ENCODE assay signal across 17 cellular contexts in genomic region chr1:177283380-177283779, GRCh38.
DNase-seq lines count a peak whose midpoint lies in the region; ATAC-seq and TF ChIP-seq lines count a peak whose summit lies in the region.
"Had no signal": no experiment of that assay in that cellular context is flagged by ENCODE, and none has a peak within 500 bp of the region (broad histone marks: within the 10 kb centered on the region; RNA-seq: fewer than 3 reads in every experiment).

No MANE protein-coding gene starts in this region.

- H3K4me3 Mint-ChIP-seq in activated T-cell treated with anti-CD3 and anti-CD28 coated beads, Interleukin-2, amount 50 U/mL, for 24 hours: no peak overlapping the region
- H3K4me3 Mint-ChIP-seq in type B pancreatic cell: no peak overlapping the region
- H3K4me3 Mint-ChIP-seq: CD4-positive, alpha-beta memory T cell; H9; HFFc6 had no signal

- H3K27ac Mint-ChIP-seq in activated T-cell treated with anti-CD3 and anti-CD28 coated beads, Interleukin-2, amount 50 U/mL, for 24 hours: no peak overlapping the region
- no peak overlapping the region for H3K27ac Mint-ChIP-seq in type B pancreatic cell
- H3K27ac Mint-ChIP-seq: CD4-positive, alpha-beta memory T cell; H9; HFFc6 had no signal

- no peak overlapping the region for H4K91ac ChIP-seq in neuronal stem cell (ENCODE audit: low read depth, low read length, poor library complexity)

- no peak for TF ChIP-seq CTCF in HEK293 (tag by site-specific recombination; IDR thresholded peaks at IDR 0.05)
- no peak for TF ChIP-seq CTCF in RWPE2 (IDR thresholded peaks at IDR 0.05; ENCODE audit: poor library complexity, severe bottlenecking)
- TF ChIP-seq CTCF in type B pancreatic cell (conservative IDR thresholded peaks at IDR 0.05): no peak

- no peak overlapping the region for H3K14ac ChIP-seq in neuronal stem cell (ENCODE audit: low read length)

- DNase-seq in RWPE2 (ENCODE audit: low spot score): no peak
- no peak for DNase-seq in epithelial cell of prostate (ENCODE audit: low read depth, low spot score)
- no peak for DNase-seq in neuronal stem cell (ENCODE audit: low spot score)
- DNase-seq in activated T-cell treated with anti-CD3 and anti-CD28 coated beads, Interleukin-2, amount 50 U/mL, for 24 hours: no peak
- no peak for DNase-seq in globus pallidus (ENCODE audit: low spot score)
- DNase-seq in type B pancreatic cell (ENCODE audit: extremely low spot score, unreplicated experiment): no peak
- DNase-seq: C1 segment of cervical spinal cord; Calu3; CD4-positive, alpha-beta memory T cell; COR-L47; DMS53; DND-41; GM23248; H9; HFFc6 had no signal

- H3K27me3 Mint-ChIP-seq in activated T-cell treated with anti-CD3 and anti-CD28 coated beads, Interleukin-2, amount 50 U/mL, for 24 hours: no peaks in the 10 kb centered on the region
- H3K27me3 Mint-ChIP-seq in type B pancreatic cell: peaks cover 6% of the 10 kb centered on the region
- H3K27me3 Mint-ChIP-seq: CD4-positive, alpha-beta memory T cell had no signal

- POLR2A ChIA-PET in HEK293 (lab: Yijun Ruan, JAX): no interaction called here

- peak; percentile 8; the same call in 1 of the 3 replicates for ATAC-seq in RWPE2 (ENCODE audit: low read depth)
- ATAC-seq: HCT116 had no signal

- no peaks in the 10 kb centered on the region for H3K9me3 ChIP-seq in HEK293 (ENCODE audit: control insufficient read depth, insufficient read depth, low read depth, low read length)
- no peaks in the 10 kb centered on the region for H3K9me3 ChIP-seq in RWPE2 (ENCODE audit: severe bottlenecking)
- no peaks in the 10 kb centered on the region for H3K9me3 ChIP-seq in neuronal stem cell (replicated peaks in 1 of 2; ENCODE audit: control insufficient read depth in 2 of 2, insufficient read depth in 1 of 2, low read depth in 1 of 2, low read length in 2 of 2)

- no peak overlapping the region for H3K9ac ChIP-seq in neuronal stem cell (ENCODE audit: low read depth, low read length, poor library complexity)
- H3K9ac ChIP-seq: GM23248 had no signal

- no peak overlapping the region for H3K18ac ChIP-seq in neuronal stem cell (ENCODE audit: low read length)

- no peak overlapping the region for H2BK120ac ChIP-seq in neuronal stem cell (ENCODE audit: low read depth, low read length)

- H2BK5ac ChIP-seq in neuronal stem cell (ENCODE audit: low read length): no peak overlapping the region

- H3K4me3 ChIP-seq in HEK293 (ENCODE audit: low read depth, low read length) (no peak overlapping the region), RWPE2 (ENCODE audit: severe bottlenecking) (no peak overlapping the region), neuronal stem cell (ENCODE audit: low read length in 2 of 2) (no peak overlapping the region)
- H3K4me3 ChIP-seq: GM23248 had no signal

- H2AFZ ChIP-seq in neuronal stem cell (ENCODE audit: low read length): no peak overlapping the region
- H2AFZ ChIP-seq: GM23248 had no signal

- H3K23ac ChIP-seq in neuronal stem cell (ENCODE audit: low read depth, low read length, poor library complexity): no peak overlapping the region

- H3K4ac ChIP-seq in neuronal stem cell (ENCODE audit: low read length): no peak overlapping the region

- H3K79me1 ChIP-seq in neuronal stem cell (ENCODE audit: low read depth, low read length): no peaks in the 10 kb centered on the region

- no peak overlapping the region for H3K4me2 ChIP-seq in neuronal stem cell (ENCODE audit: insufficient read depth, low read length, poor library complexity, severe bottlenecking)

- H3K36me3 Mint-ChIP-seq in activated T-cell treated with anti-CD3 and anti-CD28 coated beads, Interleukin-2, amount 50 U/mL, for 24 hours (ENCODE audit: low read depth): no peaks in the 10 kb centered on the region
- H3K36me3 Mint-ChIP-seq in type B pancreatic cell: peaks cover 3% of the 10 kb centered on the region
- H3K36me3 Mint-ChIP-seq: CD4-positive, alpha-beta memory T cell had no signal

- WGBS in neuronal stem cell (ENCODE audit: extremely low coverage in 2 of 2, insufficient read length in 2 of 2, insufficient replicate concordance in 1 of 2), 2 donors: no CpG with 5 or more reads among the region's 2 CpGs

- CTCF ChIA-PET in HEK293 (lab: Yijun Ruan, JAX): no interaction called here

- H3K27me3 ChIP-seq in RWPE2 (ENCODE audit: insufficient read depth, poor library complexity, severe bottlenecking): no peaks in the 10 kb centered on the region
- H3K27me3 ChIP-seq in neuronal stem cell (ENCODE audit: control insufficient read depth in 3 of 3, insufficient read depth in 3 of 3, low read depth in 1 of 3, low read length in 3 of 3): no peaks in the 10 kb centered on the region

- no peak overlapping the region for H2BK15ac ChIP-seq in neuronal stem cell (ENCODE audit: low read length)

- H3K27ac ChIP-seq in HEK293 (ENCODE audit: extremely low read depth, low read depth, low read length): no peak overlapping the region
- H3K27ac ChIP-seq in RWPE2 (ENCODE audit: poor library complexity, severe bottlenecking): peak overlapping the region; percentile 58
- H3K27ac ChIP-seq in epithelial cell of prostate: peak overlapping the region; percentile 59
- no peak overlapping the region for H3K27ac ChIP-seq in neuronal stem cell (replicated peaks; ENCODE audit: low read length)
- H3K27ac ChIP-seq: GM23248 had no signal

- peak overlapping the region; percentile 47 for H2BK12ac ChIP-seq in neuronal stem cell (ENCODE audit: low read length)

- no peak overlapping the region for H2AK5ac ChIP-seq in neuronal stem cell (ENCODE audit: low read depth, low read length)

- H4K8ac ChIP-seq in neuronal stem cell (ENCODE audit: low read depth, low read length): no peak overlapping the region

- H3K9me3 Mint-ChIP-seq in activated T-cell treated with anti-CD3 and anti-CD28 coated beads, Interleukin-2, amount 50 U/mL, for 24 hours: no peaks in the 10 kb centered on the region
- H3K9me3 Mint-ChIP-seq in type B pancreatic cell: no peaks in the 10 kb centered on the region
- H3K9me3 Mint-ChIP-seq: H9 had no signal

- H3K4me1 Mint-ChIP-seq in activated T-cell treated with anti-CD3 and anti-CD28 coated beads, Interleukin-2, amount 50 U/mL, for 24 hours (ENCODE audit: low read depth): no peaks in the 10 kb centered on the region
- no peaks in the 10 kb centered on the region for H3K4me1 Mint-ChIP-seq in type B pancreatic cell (ENCODE audit: unreplicated experiment)
- H3K4me1 Mint-ChIP-seq: CD4-positive, alpha-beta memory T cell had no signal

- no peaks in the 10 kb centered on the region for H3K4me1 ChIP-seq in HEK293 (ENCODE audit: control insufficient read depth, insufficient read depth, low read length)
- peaks cover 10% of the 10 kb centered on the region for H3K4me1 ChIP-seq in RWPE2 (ENCODE audit: insufficient read depth, poor library complexity, severe bottlenecking)
- peaks cover 0 to 13% of the 10 kb centered on the region in 2 donors for H3K4me1 ChIP-seq in neuronal stem cell (ENCODE audit: control insufficient read depth in 2 of 2, insufficient read depth in 1 of 2, low read depth in 1 of 2, low read length in 2 of 2)

- H3K36me3 ChIP-seq in HEK293 (ENCODE audit: control insufficient read depth in 2 of 2, insufficient read depth in 1 of 2, low read length in 2 of 2) (no peaks in the 10 kb centered on the region), RWPE2 (ENCODE audit: low read depth) (no peaks in the 10 kb centered on the region), neuronal stem cell (replicated peaks in 1 of 2; ENCODE audit: control insufficient read depth in 2 of 2, insufficient read depth in 2 of 2, low read length in 2 of 2) (no peaks in the 10 kb centered on the region)

TF ChIP-seq in HEK293, 187 proteins besides CTCF, POLR2A, EP300 and RAD21:
- TF ChIP-seq ZNF202 (tag by site-specific recombination; IDR thresholded peaks at IDR 0.05; ENCODE audit: borderline replicate concordance) (no peak), ZNF140 (tag by site-specific recombination; IDR thresholded peaks at IDR 0.05) (no peak), ZNF114 (tag by site-specific recombination; IDR thresholded peaks at IDR 0.05) (no peak), ZNF658 (tag by site-specific recombination; IDR thresholded peaks at IDR 0.05) (no peak), ZNF776 (tag by site-specific recombination; IDR thresholded peaks at IDR 0.05; ENCODE audit: borderline replicate concordance) (no peak), ZNF211 (tag by site-specific recombination; IDR thresholded peaks at IDR 0.05; ENCODE audit: low read depth) (no peak), ZNF747 (tag by site-specific recombination; IDR thresholded peaks at IDR 0.05) (no peak)
- TF ChIP-seq, protein P1, sequence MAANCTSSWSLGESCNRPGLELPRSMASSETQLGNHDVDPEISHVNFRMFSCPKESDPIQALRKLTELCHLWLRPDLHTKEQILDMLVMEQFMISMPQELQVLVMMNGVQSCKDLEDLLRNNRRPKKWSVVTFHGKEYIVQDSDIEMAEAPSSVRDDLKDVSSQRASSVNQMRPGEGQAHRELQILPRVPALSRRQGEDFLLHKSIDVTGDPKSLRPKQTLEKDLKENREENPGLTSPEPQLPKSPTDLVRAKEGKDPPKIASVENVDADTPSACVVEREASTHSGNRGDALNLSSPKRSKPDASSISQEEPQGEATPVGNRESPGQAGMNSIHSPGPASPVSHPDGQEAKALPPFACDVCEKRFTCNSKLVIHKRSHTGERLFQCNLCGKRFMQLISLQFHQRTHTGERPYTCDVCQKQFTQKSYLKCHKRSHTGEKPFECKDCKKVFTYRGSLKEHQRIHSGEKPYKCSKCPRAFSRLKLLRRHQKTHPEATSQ (tag by site-specific recombination; IDR thresholded peaks at IDR 0.05): no peak
- TF ChIP-seq, protein P2, sequence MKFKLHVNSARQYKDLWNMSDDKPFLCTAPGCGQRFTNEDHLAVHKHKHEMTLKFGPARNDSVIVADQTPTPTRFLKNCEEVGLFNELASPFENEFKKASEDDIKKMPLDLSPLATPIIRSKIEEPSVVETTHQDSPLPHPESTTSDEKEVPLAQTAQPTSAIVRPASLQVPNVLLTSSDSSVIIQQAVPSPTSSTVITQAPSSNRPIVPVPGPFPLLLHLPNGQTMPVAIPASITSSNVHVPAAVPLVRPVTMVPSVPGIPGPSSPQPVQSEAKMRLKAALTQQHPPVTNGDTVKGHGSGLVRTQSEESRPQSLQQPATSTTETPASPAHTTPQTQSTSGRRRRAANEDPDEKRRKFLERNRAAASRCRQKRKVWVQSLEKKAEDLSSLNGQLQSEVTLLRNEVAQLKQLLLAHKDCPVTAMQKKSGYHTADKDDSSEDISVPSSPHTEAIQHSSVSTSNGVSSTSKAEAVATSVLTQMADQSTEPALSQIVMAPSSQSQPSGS (tag by site-specific recombination; IDR thresholded peaks at IDR 0.05; ENCODE audit: low read depth): peak; percentile 74

Comparison
In these comparisons a context has a peak if more than half of its experiments do, and no peak if none do; other contexts are left out.
1. H3K27ac ChIP-seq: peak in RWPE2 (single experiment) and epithelial cell of prostate (single experiment); none in HEK293 (single experiment) and neuronal stem cell (single experiment).